In the genomic region with DNA sequence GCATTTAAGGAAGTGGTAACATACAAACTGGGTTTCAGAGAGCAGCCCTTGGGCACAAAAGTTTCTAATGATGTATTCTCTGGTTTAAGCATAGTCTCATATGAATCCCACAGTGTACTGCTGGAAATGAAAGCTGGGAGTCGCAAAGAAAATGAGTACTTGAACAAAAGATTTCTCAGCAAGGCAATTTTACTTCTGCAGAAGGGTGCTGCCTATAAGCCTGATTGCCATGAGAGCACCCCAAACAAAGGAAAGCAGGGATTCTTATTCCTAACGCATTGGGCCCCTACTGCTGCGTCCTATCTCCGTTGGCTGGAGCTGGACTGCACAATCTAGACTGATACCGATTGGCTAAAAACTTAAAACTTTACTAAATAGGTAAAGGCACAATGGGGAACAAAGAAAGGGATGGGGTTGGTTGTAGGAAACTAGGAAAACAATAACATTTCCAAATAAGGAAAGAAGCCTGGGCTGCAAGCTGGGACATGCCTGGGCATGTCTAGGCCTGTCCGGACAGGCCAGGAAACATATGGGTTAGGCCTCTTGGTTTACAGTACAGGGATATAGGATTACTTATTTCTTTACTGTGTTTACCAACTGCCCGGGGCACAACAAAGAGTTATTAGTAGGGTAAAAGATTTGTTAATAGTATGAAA, we compare ENCODE assay signal across 2 cellular contexts.
A peak's percentile ranks its signal among the peaks of the same experiment; 100 is the strongest.
TF ChIP-seq lines count a peak whose summit lies in the region.

No MANE protein-coding gene starts in this region.

TF ChIP-seq in A549, 52 proteins besides CTCF, POLR2A, EP300 and RAD21:
- TF ChIP-seq TP53 (CRISPR knock-in tag; IDR thresholded peaks at IDR 0.05) (peak; percentile 83; the same call in 1 of the 2 replicates), ZSCAN20 (CRISPR knock-in tag; IDR thresholded peaks at IDR 0.05) (no peak)

TF ChIP-seq in HCT116, 20 proteins besides CTCF, POLR2A, EP300 and RAD21:
- TF ChIP-seq EZH2 (IDR thresholded peaks at IDR 0.05) (no peak), CBX3 (IDR thresholded peaks at IDR 0.05; ENCODE audit: low read depth) (0 out of 2 replicates have a peak, but pooled peaks have one; percentile 20)
